In genomic region chr1:53295295-53295694, GRCh38 we compare ENCODE assay signal across 14 cellular contexts. TPM values are rescaled to one million over a fixed set of nuclear protein-coding genes. Genes with fewer than 3 reads are reported as not detected.
DNase-seq lines count a peak whose midpoint lies in the region; ATAC-seq and TF ChIP-seq lines count a peak whose summit lies in the region.
"Had no signal": no experiment of that assay in that cellular context is flagged by ENCODE, and none has a peak within 500 bp of the region (broad histone marks: within the 10 kb centered on the region; RNA-seq: fewer than 3 reads in every experiment).

No MANE protein-coding gene starts in this region.

- no peaks in the 10 kb centered on the region for H3K9me3 Mint-ChIP-seq in activated CD4-positive, alpha-beta T cell treated with anti-CD3 and anti-CD28 coated beads, Interleukin-2, amount 10 ng/mL, durations not matched to agents 24 days and 14 days
- no peaks in the 10 kb centered on the region for H3K9me3 Mint-ChIP-seq in activated T-helper 1 cell treated with anti-CD3 and anti-CD28 coated beads, Interleukin-12 subunit alpha, Interleukin-12 subunit beta, Interleukin-2, Interleukin-4 antibody, amounts not matched to agents 30 ng/mL and 10 ng/mL and 1 ng/mL, durations not matched to agents 14 hours and 24 hours and 36 hours
- H3K9me3 Mint-ChIP-seq: activated naive CD8-positive, alpha-beta T cell treated with anti-CD3 and anti-CD28 coated beads for 36 hours; neural crest cell had no signal

- no peak for TF ChIP-seq POLR2A in heart left ventricle (IDR thresholded peaks at IDR 0.05)

- peaks cover 44% of the 10 kb centered on the region for H3K4me1 Mint-ChIP-seq in activated CD4-positive, alpha-beta T cell treated with anti-CD3 and anti-CD28 coated beads, Interleukin-2, amount 10 ng/mL, durations not matched to agents 24 days and 14 days
- H3K4me1 Mint-ChIP-seq in activated T-helper 1 cell treated with anti-CD3 and anti-CD28 coated beads, Interleukin-12 subunit alpha, Interleukin-12 subunit beta, Interleukin-2, Interleukin-4 antibody, amounts not matched to agents 30 ng/mL and 10 ng/mL and 1 ng/mL, durations not matched to agents 14 hours and 24 hours and 36 hours (ENCODE audit: low read depth): peaks cover 46% of the 10 kb centered on the region

- H3K4me3 Mint-ChIP-seq in activated CD4-positive, alpha-beta T cell treated with anti-CD3 and anti-CD28 coated beads, Interleukin-2, amount 10 ng/mL, durations not matched to agents 24 days and 14 days: no peak overlapping the region
- no peak overlapping the region for H3K4me3 Mint-ChIP-seq in activated T-helper 1 cell treated with anti-CD3 and anti-CD28 coated beads, Interleukin-12 subunit alpha, Interleukin-12 subunit beta, Interleukin-2, Interleukin-4 antibody, amounts not matched to agents 30 ng/mL and 10 ng/mL and 1 ng/mL, durations not matched to agents 14 hours and 24 hours and 36 hours
- H3K4me3 Mint-ChIP-seq: activated naive CD8-positive, alpha-beta T cell treated with anti-CD3 and anti-CD28 coated beads for 36 hours had no signal

- H3K36me3 ChIP-seq in heart left ventricle: no peaks in the 10 kb centered on the region

- no peaks in the 10 kb centered on the region for H3K27me3 ChIP-seq in heart left ventricle
- H3K27me3 ChIP-seq: testis had no signal

- ATAC-seq in heart left ventricle: no peak

- DNase-seq in activated CD4-positive, alpha-beta T cell treated with anti-CD3 and anti-CD28 coated beads, Interleukin-2, amount 10 ng/mL, durations not matched to agents 24 days and 14 days: no peak
- DNase-seq in activated CD4-positive, alpha-beta T cell treated with anti-CD3 and anti-CD28 coated beads for 1 hour: no peak
- no peak for DNase-seq in activated T-helper 1 cell treated with anti-CD3 and anti-CD28 coated beads, Interleukin-12 subunit alpha, Interleukin-12 subunit beta, Interleukin-2, Interleukin-4 antibody, amounts not matched to agents 30 ng/mL and 10 ng/mL and 1 ng/mL, durations not matched to agents 14 hours and 24 hours and 36 hours (ENCODE audit: low spot score)
- peak; percentile 16 for DNase-seq in fibroblast of peridontal ligament (ENCODE audit: extremely low read depth)
- no peak for DNase-seq in HCEC 1CT
- DNase-seq in COLO668 (lab: John Stamatoyannopoulos, UW; ENCODE audit: unreplicated experiment): no peak
- no peak for DNase-seq in heart left ventricle
- DNase-seq: 8988T; activated naive CD8-positive, alpha-beta T cell treated with anti-CD3 and anti-CD28 coated beads for 36 hours; C1 segment of cervical spinal cord; kidney; testis had no signal

- H3K27me3 Mint-ChIP-seq in activated CD4-positive, alpha-beta T cell treated with anti-CD3 and anti-CD28 coated beads, Interleukin-2, amount 10 ng/mL, durations not matched to agents 24 days and 14 days: no peaks in the 10 kb centered on the region
- no peaks in the 10 kb centered on the region for H3K27me3 Mint-ChIP-seq in activated T-helper 1 cell treated with anti-CD3 and anti-CD28 coated beads, Interleukin-12 subunit alpha, Interleukin-12 subunit beta, Interleukin-2, Interleukin-4 antibody, amounts not matched to agents 30 ng/mL and 10 ng/mL and 1 ng/mL, durations not matched to agents 14 hours and 24 hours and 36 hours (ENCODE audit: insufficient read depth)
- H3K27me3 Mint-ChIP-seq: activated naive CD8-positive, alpha-beta T cell treated with anti-CD3 and anti-CD28 coated beads for 36 hours had no signal

- no peak for TF ChIP-seq CTCF in heart left ventricle (IDR thresholded peaks at IDR 0.05)

- H3K4me1 ChIP-seq in heart left ventricle: peaks cover 0 to 31% (median 9%) of the 10 kb centered on the region in 12 donors

- WGBS in heart left ventricle, 4 donors: 72 to 87% (median 83%) methylated on average over 2 to 3 of the region's 3 CpGs

- no peak overlapping the region for H3K4me3 ChIP-seq in heart left ventricle
- H3K4me3 ChIP-seq: testis had no signal

- no peaks in the 10 kb centered on the region for H3K9me3 ChIP-seq in heart left ventricle
- H3K9me3 ChIP-seq: testis had no signal

- intact Hi-C loops in activated CD4-positive, alpha-beta T cell treated with anti-CD3 and anti-CD28 coated beads, Interleukin-2, amount 10 ng/mL, durations not matched to agents 24 days and 14 days (cut with micrococcal nuclease): no loop called here
- intact Hi-C loops in activated T-helper 1 cell treated with anti-CD3 and anti-CD28 coated beads, Interleukin-12 subunit alpha, Interleukin-12 subunit beta, Interleukin-2, Interleukin-4 antibody, amounts not matched to agents 30 ng/mL and 10 ng/mL and 1 ng/mL, durations not matched to agents 14 hours and 24 hours and 36 hours (cut with micrococcal nuclease): no loop called here
- intact Hi-C loops in heart left ventricle (cut with DNase I): no loop called here

- peaks cover 2% of the 10 kb centered on the region for H3K36me3 Mint-ChIP-seq in activated CD4-positive, alpha-beta T cell treated with anti-CD3 and anti-CD28 coated beads, Interleukin-2, amount 10 ng/mL, durations not matched to agents 24 days and 14 days (ENCODE audit: low read depth)
- H3K36me3 Mint-ChIP-seq in activated T-helper 1 cell treated with anti-CD3 and anti-CD28 coated beads, Interleukin-12 subunit alpha, Interleukin-12 subunit beta, Interleukin-2, Interleukin-4 antibody, amounts not matched to agents 30 ng/mL and 10 ng/mL and 1 ng/mL, durations not matched to agents 14 hours and 24 hours and 36 hours (ENCODE audit: low read depth): peaks cover 5% of the 10 kb centered on the region

- peak overlapping the region; percentile 88 for H3K27ac Mint-ChIP-seq in activated CD4-positive, alpha-beta T cell treated with anti-CD3 and anti-CD28 coated beads, Interleukin-2, amount 10 ng/mL, durations not matched to agents 24 days and 14 days
- H3K27ac Mint-ChIP-seq in activated T-helper 1 cell treated with anti-CD3 and anti-CD28 coated beads, Interleukin-12 subunit alpha, Interleukin-12 subunit beta, Interleukin-2, Interleukin-4 antibody, amounts not matched to agents 30 ng/mL and 10 ng/mL and 1 ng/mL, durations not matched to agents 14 hours and 24 hours and 36 hours: peak overlapping the region; percentile 70
- H3K27ac Mint-ChIP-seq: activated naive CD8-positive, alpha-beta T cell treated with anti-CD3 and anti-CD28 coated beads for 36 hours had no signal

- H3K27ac ChIP-seq in temporal lobe (ENCODE audit: low read depth, low read length) (peak overlapping the region; percentile 75), heart left ventricle (no peak overlapping the region)
- H3K27ac ChIP-seq: testis had no signal

RNA-seq across cellular contexts. Expression of gene LRP8, which starts 32.6 kb away (rescaled TPM):
- total RNA-seq in activated CD4-positive, alpha-beta T cell treated with anti-CD3 and anti-CD28 coated beads, Interleukin-2, amount 10 ng/mL, durations not matched to agents 24 days and 14 days: 76.8 and 81.6 TPM in 2 replicates
- 78.8 and 87.4 TPM in 2 replicates for total RNA-seq in activated T-helper 1 cell treated with anti-CD3 and anti-CD28 coated beads, Interleukin-12 subunit alpha, Interleukin-12 subunit beta, Interleukin-2, Interleukin-4 antibody, amounts not matched to agents 30 ng/mL and 10 ng/mL and 1 ng/mL, durations not matched to agents 14 hours and 24 hours and 36 hours
- total RNA-seq in temporal lobe (77.2 TPM), heart left ventricle (1 to 10 TPM in 8 of 9 donors, under 1 TPM in 1; 0.75 to 8.0 (median 1.7) TPM)
- 1 to 10 TPM in 1 of 2 donors, under 1 TPM in 1; 0.27 to 2.8 TPM for polyA plus RNA-seq in heart left ventricle

RNA-seq across cellular contexts. Expression of gene MAGOH, which starts 57.0 kb away (rescaled TPM):
- 96.4 and 107 TPM in 2 replicates for total RNA-seq in activated CD4-positive, alpha-beta T cell treated with anti-CD3 and anti-CD28 coated beads, Interleukin-2, amount 10 ng/mL, durations not matched to agents 24 days and 14 days
- total RNA-seq in activated T-helper 1 cell treated with anti-CD3 and anti-CD28 coated beads, Interleukin-12 subunit alpha, Interleukin-12 subunit beta, Interleukin-2, Interleukin-4 antibody, amounts not matched to agents 30 ng/mL and 10 ng/mL and 1 ng/mL, durations not matched to agents 14 hours and 24 hours and 36 hours: 104 TPM in 2 replicates
- 15.5 TPM for total RNA-seq in temporal lobe
- total RNA-seq in heart left ventricle: 10 to 100 TPM; 18.8 to 42.4 (median 21.6) TPM
- polyA plus RNA-seq in heart left ventricle: 10 to 100 TPM; 63.4 to 74.2 TPM
